In the genomic region with DNA sequence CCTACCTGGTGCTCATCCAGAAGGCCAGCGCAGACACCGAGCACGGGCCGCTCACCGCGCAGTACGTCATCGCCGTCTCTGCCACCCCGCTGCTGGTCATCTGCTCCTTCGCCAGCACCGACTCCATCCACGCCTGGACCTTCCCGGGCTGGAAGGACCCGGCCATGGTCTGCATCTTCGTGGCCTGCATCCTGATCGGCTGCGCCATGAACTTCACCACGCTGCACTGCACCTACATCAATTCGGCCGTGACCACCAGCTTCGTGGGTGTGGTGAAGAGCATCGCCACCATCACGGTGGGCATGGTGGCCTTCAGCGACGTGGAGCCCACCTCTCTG, we compare ENCODE assay signal across 20 cellular contexts. TPM values are rescaled to one million over a fixed set of nuclear protein-coding genes. Genes with fewer than 3 reads are reported as not detected.
DNase-seq lines count a peak whose midpoint lies in the region; ATAC-seq and TF ChIP-seq lines count a peak whose summit lies in the region.
"Had no signal": no experiment of that assay in that cellular context is flagged by ENCODE, and none has a peak within 500 bp of the region (broad histone marks: within the 10 kb centered on the region; RNA-seq: fewer than 3 reads in every experiment).

No MANE protein-coding gene starts in this region.

- no peaks in the 10 kb centered on the region for H3K9me3 ChIP-seq in HUES6 (ENCODE audit: control insufficient read depth, insufficient read depth, low read depth, low read length)
- no peaks in the 10 kb centered on the region for H3K9me3 ChIP-seq in neural progenitor cell (ENCODE audit: low read depth)
- H3K9me3 ChIP-seq in effector memory CD4-positive, alpha-beta T cell (ENCODE audit: control insufficient read depth, low read length), result no peaks in the 10 kb centered on the region
- H3K9me3 ChIP-seq: mucosa of descending colon, SJSA1 had no signal

- peaks cover 6% of the 10 kb centered on the region for H4K20me1 ChIP-seq in neural progenitor cell (ENCODE audit: low read depth)

- H3K27me3 ChIP-seq in HUES6 (ENCODE audit: control insufficient read depth, insufficient read depth, low read length) (peaks cover 66% of the 10 kb centered on the region), neural progenitor cell (peaks cover 69% of the 10 kb centered on the region)
- H3K27me3 ChIP-seq in effector memory CD4-positive, alpha-beta T cell (replicated peaks; ENCODE audit: control insufficient read depth, insufficient read depth, low read length, poor library complexity, severe bottlenecking), result peaks cover 39% of the 10 kb centered on the region

- no peak overlapping the region for H3K27ac Mint-ChIP-seq in T-helper 1 cell treated with Interleukin-12 subunit alpha and Interleukin-12 subunit beta and Interleukin-4 antibody, amounts not matched to agents 30 μg/mL and 1 μg/mL, for 36 hours
- H3K27ac Mint-ChIP-seq in effector memory CD8-positive, alpha-beta T cell, result no peak overlapping the region
- H3K27ac Mint-ChIP-seq in neural progenitor cell, result no peak overlapping the region
- H3K27ac Mint-ChIP-seq: HFFc6 had no signal

- no peak for ATAC-seq in effector memory CD8-positive, alpha-beta T cell (replicated peaks)
- ATAC-seq in GM21528 (IDR thresholded peaks at IDR 0.05; ENCODE audit: low FRiP score, unreplicated experiment) (no peak), GM18870 (IDR thresholded peaks at IDR 0.05; ENCODE audit: unreplicated experiment) (no peak)
- ATAC-seq: mucosa of descending colon had no signal

- H3K27ac ChIP-seq in HUES6 (ENCODE audit: low read depth, low read length) (no peak overlapping the region), neural progenitor cell (no peak overlapping the region)
- H3K27ac ChIP-seq in effector memory CD4-positive, alpha-beta T cell (ENCODE audit: insufficient read depth, low read length, poor library complexity, severe bottlenecking), result no peak overlapping the region
- H3K27ac ChIP-seq: SJSA1 had no signal

- H3K4me3 ChIP-seq in HUES6 (ENCODE audit: low read depth, low read length) (peak overlapping the region; percentile 12; the same call in 1 of the 2 replicates), neural progenitor cell (no peak overlapping the region)
- no peak overlapping the region for H3K4me3 ChIP-seq in effector memory CD4-positive, alpha-beta T cell (ENCODE audit: insufficient read depth, low read depth, low read length, poor library complexity, severe bottlenecking)
- H3K4me3 ChIP-seq: mucosa of descending colon, SJSA1, smooth muscle cell had no signal

- peaks cover 20% of the 10 kb centered on the region for H3K4me1 Mint-ChIP-seq in T-helper 1 cell treated with Interleukin-12 subunit alpha and Interleukin-12 subunit beta and Interleukin-4 antibody, amounts not matched to agents 30 μg/mL and 1 μg/mL, for 36 hours (ENCODE audit: low read depth)
- H3K4me1 Mint-ChIP-seq in effector memory CD8-positive, alpha-beta T cell (ENCODE audit: low read depth in 2 of 2), result peaks cover 22 to 24% of the 10 kb centered on the region in 2 donors
- peaks cover 6% of the 10 kb centered on the region for H3K4me1 Mint-ChIP-seq in neural progenitor cell

- H3K79me2 ChIP-seq in neural progenitor cell (ENCODE audit: low read depth), result no peaks in the 10 kb centered on the region

- peaks cover 58% of the 10 kb centered on the region for H3K27me3 Mint-ChIP-seq in T-helper 1 cell treated with Interleukin-12 subunit alpha and Interleukin-12 subunit beta and Interleukin-4 antibody, amounts not matched to agents 30 μg/mL and 1 μg/mL, for 36 hours (ENCODE audit: low read depth)
- peaks cover 49 to 68% of the 10 kb centered on the region in 2 donors for H3K27me3 Mint-ChIP-seq in effector memory CD8-positive, alpha-beta T cell
- peaks cover 28% of the 10 kb centered on the region for H3K27me3 Mint-ChIP-seq in neural progenitor cell (ENCODE audit: insufficient read depth, low read depth)

- H3K36me3 ChIP-seq in HUES6 (ENCODE audit: control insufficient read depth, insufficient read depth, low read length) (no peaks in the 10 kb centered on the region), neural progenitor cell (no peaks in the 10 kb centered on the region)
- H3K36me3 ChIP-seq in effector memory CD4-positive, alpha-beta T cell (ENCODE audit: control insufficient read depth, insufficient read depth, low read length), result no peaks in the 10 kb centered on the region
- H3K36me3 ChIP-seq: SJSA1 had no signal

- no peaks in the 10 kb centered on the region for H3F3A ChIP-seq in neural progenitor cell (ENCODE audit: low read depth)

- no peak overlapping the region for H2AFZ ChIP-seq in neural progenitor cell (replicated peaks)

- TF ChIP-seq CTCF in neural progenitor cell (IDR thresholded peaks at IDR 0.05), result no peak

- H3K4me2 ChIP-seq in neural progenitor cell, result no peak overlapping the region
- H3K4me2 ChIP-seq: smooth muscle cell had no signal

- peak overlapping the region; percentile 50 for H3K4me3 Mint-ChIP-seq in T-helper 1 cell treated with Interleukin-12 subunit alpha and Interleukin-12 subunit beta and Interleukin-4 antibody, amounts not matched to agents 30 μg/mL and 1 μg/mL, for 36 hours
- H3K4me3 Mint-ChIP-seq in effector memory CD8-positive, alpha-beta T cell, result peak overlapping the region; percentile 81 to 86
- H3K4me3 Mint-ChIP-seq in neural progenitor cell, result peak overlapping the region; percentile 73
- H3K4me3 Mint-ChIP-seq: HFFc6 had no signal

- H3K9ac ChIP-seq in HUES6 (ENCODE audit: low read length) (no peak overlapping the region), neural progenitor cell (no peak overlapping the region)

- DNase-seq in T-helper 1 cell (no peak), neural progenitor cell (ENCODE audit: low spot score) (no peak)
- no peak for DNase-seq in effector memory CD8-positive, alpha-beta T cell
- no peak for DNase-seq in effector memory CD4-positive, alpha-beta T cell
- DNase-seq: C1 segment of cervical spinal cord; caudate nucleus; DMS79 treated with DMSO at 0.1 percent for 48 hours; HFFc6; hypothalamus; IMR-90; mucosa of descending colon; NCI-H524; stimulated activated naive CD4-positive, alpha-beta T cell had no signal

- H3K4me1 ChIP-seq in HUES6 (ENCODE audit: control insufficient read depth, insufficient read depth, low read length) (peaks cover 11% of the 10 kb centered on the region), neural progenitor cell (no peaks in the 10 kb centered on the region)
- peaks cover 38% of the 10 kb centered on the region for H3K4me1 ChIP-seq in effector memory CD4-positive, alpha-beta T cell (ENCODE audit: control insufficient read depth, insufficient read depth, low read length, poor library complexity, severe bottlenecking)

- H3K36me3 Mint-ChIP-seq in T-helper 1 cell treated with Interleukin-12 subunit alpha and Interleukin-12 subunit beta and Interleukin-4 antibody, amounts not matched to agents 30 μg/mL and 1 μg/mL, for 36 hours (ENCODE audit: low read depth), result no peaks in the 10 kb centered on the region
- H3K36me3 Mint-ChIP-seq in effector memory CD8-positive, alpha-beta T cell (ENCODE audit: insufficient read depth), result no peaks in the 10 kb centered on the region
- H3K36me3 Mint-ChIP-seq in neural progenitor cell, result no peaks in the 10 kb centered on the region

- H3K9me3 Mint-ChIP-seq in T-helper 1 cell treated with Interleukin-12 subunit alpha and Interleukin-12 subunit beta and Interleukin-4 antibody, amounts not matched to agents 30 μg/mL and 1 μg/mL, for 36 hours, result no peaks in the 10 kb centered on the region
- H3K9me3 Mint-ChIP-seq in effector memory CD8-positive, alpha-beta T cell, result no peaks in the 10 kb centered on the region
- peaks cover 6% of the 10 kb centered on the region for H3K9me3 Mint-ChIP-seq in neural progenitor cell
- H3K9me3 Mint-ChIP-seq: HFFc6 had no signal

RNA-seq across cellular contexts. Expression of a gene that starts 1.8 kb away (rescaled TPM):
- 0.58 TPM in 1 of 2 replicates, not detected in the other for total RNA-seq in neural progenitor cell (ENCODE audit: low replicate concordance)
- total RNA-seq: A172, HFFc6, IMR-90, SJSA1, smooth muscle cell had no signal
